Comparison of ENCODE assay signal across 17 cellular contexts in genomic region chr1:241603626-241604337, GRCh38. TPM values are rescaled to one million over a fixed set of nuclear protein-coding genes. Genes with fewer than 3 reads are reported as not detected.
DNase-seq lines count a peak whose midpoint lies in the region; ATAC-seq and TF ChIP-seq lines count a peak whose summit lies in the region.
"Had no signal": no experiment of that assay in that cellular context is flagged by ENCODE, and none has a peak within 500 bp of the region (broad histone marks: within the 10 kb centered on the region; RNA-seq: fewer than 3 reads in every experiment).

No MANE protein-coding gene starts in this region.

- no peak overlapping the region for H3K4me2 ChIP-seq in IMR-90 (ENCODE audit: low read depth, low read length)

- peaks cover 4% of the 10 kb centered on the region for H3K9me1 ChIP-seq in IMR-90 (ENCODE audit: insufficient read depth, low read length)

- H3K9me3 Mint-ChIP-seq in MCF 10A (ENCODE audit: unreplicated experiment), result no peaks in the 10 kb centered on the region

- H3K14ac ChIP-seq in IMR-90 (replicated peaks; ENCODE audit: low read depth, low read length), result no peak overlapping the region; the same call in 1 of the 2 replicates

- no peak for ATAC-seq in IMR-90 (ENCODE audit: low read depth)
- peak; percentile 64 to 67 for ATAC-seq in lower lobe of right lung
- ATAC-seq in GM19395 (IDR thresholded peaks at IDR 0.05; ENCODE audit: unreplicated experiment), result no peak

- H3K36me3 ChIP-seq in IMR-90 (ENCODE audit: control insufficient read depth, insufficient read depth, low read length) (peaks cover 3% of the 10 kb centered on the region; the same call in 1 of the 2 replicates), lower lobe of right lung (no peaks in the 10 kb centered on the region)
- H3K36me3 ChIP-seq: pancreas, uterus had no signal

- H2BK5ac ChIP-seq in IMR-90 (ENCODE audit: low read depth, low read length, poor library complexity, severe bottlenecking), result no peak overlapping the region

- H2AFZ ChIP-seq in IMR-90 (replicated peaks; ENCODE audit: low read length, poor library complexity), result no peak overlapping the region

- no peak overlapping the region for H4K5ac ChIP-seq in IMR-90 (ENCODE audit: low read depth, low read length)

- peaks cover 48% of the 10 kb centered on the region for H3K36me3 Mint-ChIP-seq in MCF 10A (ENCODE audit: insufficient read depth, unreplicated experiment)

- H4K8ac ChIP-seq in IMR-90 (ENCODE audit: low read depth in 2 of 2, low read length in 2 of 2), result no peak overlapping the region

- H3K4ac ChIP-seq in IMR-90 (ENCODE audit: low read depth, low read length), result no peak overlapping the region

- no peak overlapping the region for H3K18ac ChIP-seq in IMR-90 (ENCODE audit: low read depth, low read length)

- H3K27me3 ChIP-seq in IMR-90 (ENCODE audit: control insufficient read depth, insufficient read depth, low read length) (no peaks in the 10 kb centered on the region), lower lobe of right lung (ENCODE audit: low read depth) (no peaks in the 10 kb centered on the region)
- H3K27me3 ChIP-seq: pancreas, uterus had no signal

- no peak overlapping the region for H3K9ac ChIP-seq in IMR-90 (ENCODE audit: low read depth, low read length)

- H3K4me1 Mint-ChIP-seq in MCF 10A (ENCODE audit: insufficient read depth, unreplicated experiment), result peaks cover 69% of the 10 kb centered on the region

- DNase-seq in ACHN (peak; percentile 59), IMR-90 (peak; percentile 69), MCF 10A (ENCODE audit: unreplicated experiment) (peak; percentile 86), lower lobe of right lung (no peak), islet precursor cell (no peak)
- DNase-seq in activated CD8-positive, alpha-beta memory T cell treated with anti-CD3 and anti-CD28 coated beads for 24 hours, result no peak
- DNase-seq in stimulated activated CD4-positive, alpha-beta T cell treated with anti-CD3 and anti-CD28 coated beads, Interleukin-1b, Interleukin-23, amount 100 ng/mL, for 48 hours, result no peak
- DNase-seq: activated CD4-positive, alpha-beta T cell treated with anti-CD3 and anti-CD28 coated beads, Interleukin-2, amount 50 U/mL, for 1 hour; activated effector memory CD4-positive, alpha-beta T cell treated with Interleukin-2 at 50 U/mL for 16 hours; central memory CD4-positive, alpha-beta T cell; DND-41; pancreas; T-helper 2 cell; uterus had no signal

- H3K9me3 ChIP-seq in IMR-90 (ENCODE audit: control insufficient read depth, insufficient read depth, low read length), result no peaks in the 10 kb centered on the region
- H3K9me3 ChIP-seq in lower lobe of right lung, result no peaks in the 10 kb centered on the region
- H3K9me3 ChIP-seq: pancreas, uterus had no signal

- H3K4me1 ChIP-seq in IMR-90 (ENCODE audit: control insufficient read depth, insufficient read depth, low read length) (peaks cover 3% of the 10 kb centered on the region; the same call in 1 of the 2 replicates), lower lobe of right lung (peaks cover 7% of the 10 kb centered on the region)
- H3K4me1 ChIP-seq: pancreas, uterus had no signal

- no peak overlapping the region for H2BK20ac ChIP-seq in IMR-90 (ENCODE audit: low read depth, low read length)

- TF ChIP-seq POLR2A in IMR-90 (IDR thresholded peaks at IDR 0.05; ENCODE audit: low read depth, low read length), result no peak

- H3K4me3 ChIP-seq in IMR-90 (ENCODE audit: insufficient read depth, low read depth, low read length), result no peak overlapping the region
- H3K4me3 ChIP-seq in lower lobe of right lung, result no peak overlapping the region
- H3K4me3 ChIP-seq: pancreas, uterus had no signal

- CTCF ChIA-PET in IMR-90 (lab: Yijun Ruan, JAX), result interaction anchor here (0.7 kb wide), 1 partner anchor 385 kb away, joined by 3 read pairs; no protein-coding TSS in a partner anchor
- CTCF ChIA-PET in MCF 10A (lab: Yijun Ruan, JAX), result interaction anchor here (0.7 to 2.0 kb wide), 6 partner anchors 10 to 1102 kb away, joined by 3 to 10 read pairs (median 6); no protein-coding TSS in a partner anchor

- H3K27ac ChIP-seq in IMR-90 (ENCODE audit: insufficient read depth, low read length) (no peak overlapping the region), lower lobe of right lung (peak overlapping the region; percentile 25)
- H3K27ac ChIP-seq: uterus had no signal

- H2BK15ac ChIP-seq in IMR-90 (ENCODE audit: low read depth, low read length), result no peak overlapping the region

- dilution Hi-C loops in IMR-90 (cut with HindIII; ENCODE audit: low sequenced_read_pairs, unreplicated experiment), result no loop called here

- H2AK9ac ChIP-seq in IMR-90 (replicated peaks; ENCODE audit: low read depth, low read length, poor library complexity), result no peak overlapping the region

- intact Hi-C loops in IMR-90 (cut with micrococcal nuclease) (no loop called here), MCF 10A (cut with micrococcal nuclease) (no loop called here), lower lobe of right lung (cut with DNase I) (no loop called here)

- no peak overlapping the region for H3K56ac ChIP-seq in IMR-90 (ENCODE audit: extremely low read depth, insufficient read depth, low read length)

- no peak overlapping the region for H3K23ac ChIP-seq in IMR-90 (ENCODE audit: low read depth, low read length)

- no peak for TF ChIP-seq RAD21 in IMR-90 (IDR thresholded peaks at IDR 0.05; ENCODE audit: low read length)

- peak overlapping the region; percentile 23 for H3K4me3 Mint-ChIP-seq in MCF 10A (ENCODE audit: unreplicated experiment)
- H3K4me3 Mint-ChIP-seq: B cell had no signal

- no TSS peak for BruUV-seq in IMR-90 (replicated peaks; lab: Mats Ljungman, UMichigan)
- BruUV-seq in MCF 10A (replicated peaks; lab: Mats Ljungman, UMichigan), result TSS peak; percentile 57

- H3K27ac Mint-ChIP-seq in MCF 10A (ENCODE audit: low read depth, unreplicated experiment), result peak overlapping the region; percentile 77
- H3K27ac Mint-ChIP-seq: B cell had no signal

- WGBS in IMR-90 (ENCODE audit: extremely low coverage in 2 of 2, insufficient read length in 1 of 2), 2 experiments, result 90 to 100% methylated on average over 1 of the region's 5 CpGs

- H2AK5ac ChIP-seq in IMR-90 (ENCODE audit: low read depth, low read length), result no peak overlapping the region

- in situ Hi-C loops in ACHN (cut with HindIII; ENCODE audit: low pct_ligation_motif_present, low pct_unique_long_range_greater_than_20kb, low sequenced_read_pairs) (no loop called here), IMR-90 (cut with MboI; ENCODE audit: low sequenced_read_pairs) (loop anchor here (25.0 kb wide), 1 partner anchor 1709 kb away; no protein-coding TSS in a partner anchor)

- H3K27me3 Mint-ChIP-seq in MCF 10A (ENCODE audit: insufficient read depth, unreplicated experiment), result no peaks in the 10 kb centered on the region
- H3K27me3 Mint-ChIP-seq: B cell had no signal

- no peak for TF ChIP-seq CTCF in IMR-90 (conservative IDR thresholded peaks at IDR 0.05; ENCODE audit: low read depth, low read length)
- no peak for TF ChIP-seq CTCF in MCF 10A (IDR thresholded peaks at IDR 0.05; ENCODE audit: unreplicated experiment)
- TF ChIP-seq CTCF in lower lobe of right lung (IDR thresholded peaks at IDR 0.05), result no peak

- H3K79me1 ChIP-seq in IMR-90 (ENCODE audit: low read depth in 1 of 2, low read length in 2 of 2), result 0 out of 4 replicates have a peak, but pooled peaks cover 0 to 3% of the 10 kb centered on the region in 2 experiments

- no peak overlapping the region for H2BK120ac ChIP-seq in IMR-90 (ENCODE audit: low read depth, low read length)

- no peaks in the 10 kb centered on the region for H4K20me1 ChIP-seq in IMR-90 (ENCODE audit: insufficient read depth, low read length)

- POLR2A ChIA-PET in IMR-90 (lab: Charles Lee; ENCODE audit: unreplicated experiment), result no interaction called here
- POLR2A ChIA-PET in MCF 10A (lab: Yijun Ruan, JAX), result interaction anchor here (0.6 to 2.4 kb wide), 5 partner anchors 10 to 85 kb away, joined by 3 to 16 read pairs (median 5); partner anchors contain the start of genes CHML and OPN3

- no peak overlapping the region for H4K91ac ChIP-seq in IMR-90 (ENCODE audit: insufficient read depth, low read depth, low read length)

TF ChIP-seq in IMR-90, 13 proteins besides CTCF, POLR2A, EP300 and RAD21:
- TF ChIP-seq USF2 (IDR thresholded peaks at IDR 0.05; ENCODE audit: low read depth, low read length), result no peak
- TF ChIP-seq CHD1 (IDR thresholded peaks at IDR 0.05; ENCODE audit: low read depth, low read length), result no peak
- 0 out of 2 replicates have a peak, but pooled peaks have one; percentile 12 for TF ChIP-seq FOS (IDR thresholded peaks at IDR 0.05; ENCODE audit: low read depth, low read length)
- no peak for TF ChIP-seq MXI1 (IDR thresholded peaks at IDR 0.05; ENCODE audit: borderline replicate concordance, low read depth, low read length)
- no peak for TF ChIP-seq RCOR1 (IDR thresholded peaks at IDR 0.05; ENCODE audit: insufficient replicate concordance, low read length)

RNA-seq across cellular contexts. Expression of gene CHML, which starts 36.4 kb away (rescaled TPM):
- total RNA-seq in IMR-90 (2012; rRNA removed), result 25.6 and 34.2 TPM in 2 replicates
- 5.3 and 5.6 TPM in 2 replicates for polyA plus RNA-seq in IMR-90 (2012; rRNA removed)
- polyA plus RNA-seq in IMR-90 (2012; cell fraction: cytosol; rRNA removed), result 1.6 and 2.2 TPM in 2 replicates
- 2.4 and 9.2 TPM in 2 replicates for polyA plus RNA-seq in IMR-90 (2012; cell fraction: nucleus; rRNA removed; ENCODE audit: low replicate concordance)
- 33.7 and 33.8 TPM in 2 replicates for total RNA-seq in MCF 10A (2022)
- 14.5 TPM for total RNA-seq in lower lobe of right lung

RNA-seq across cellular contexts. Expression of gene OPN3, which starts 36.4 kb away (rescaled TPM):
- 21.1 and 21.9 TPM in 2 replicates for total RNA-seq in IMR-90 (2012; rRNA removed)
- polyA plus RNA-seq in IMR-90 (2012; rRNA removed), result 11.0 and 16.4 TPM in 2 replicates
- 5.4 and 9.5 TPM in 2 replicates for polyA plus RNA-seq in IMR-90 (2012; cell fraction: cytosol; rRNA removed)
- polyA plus RNA-seq in IMR-90 (2012; cell fraction: nucleus; rRNA removed; ENCODE audit: low replicate concordance), result 3.1 and 11.8 TPM in 2 replicates
- 45.6 and 56.1 TPM in 2 replicates for total RNA-seq in MCF 10A (2022)
- 36.5 TPM for total RNA-seq in lower lobe of right lung

RNA-seq across cellular contexts. Expression of gene WDR64, which starts 48.3 kb away (rescaled TPM):
- total RNA-seq in IMR-90 (2012; rRNA removed) (not detected in 2 replicates), MCF 10A (2022) (not detected in 2 replicates), lower lobe of right lung (not detected)
- polyA plus RNA-seq in IMR-90 (2012; rRNA removed), result not detected in 2 replicates
- polyA plus RNA-seq in IMR-90 (2012; cell fraction: cytosol; rRNA removed), result not detected in 2 replicates
- polyA plus RNA-seq in IMR-90 (2012; cell fraction: nucleus; rRNA removed; ENCODE audit: low replicate concordance), result not detected in 2 replicates
- total RNA-seq: B cell, endothelial cell of umbilical vein, pancreas had no signal
- polyA plus RNA-seq: endothelial cell of umbilical vein, pancreas had no signal

Comparison
In these comparisons a context has a peak if more than half of its experiments do, and no peak if none do; other contexts are left out.
1. DNase-seq: peak in ACHN (single experiment), IMR-90 (single experiment) and MCF 10A (single experiment); none in lower lobe of right lung (single experiment), activated CD8-positive, alpha-beta memory T cell treated with anti-CD3 and anti-CD28 coated beads for 24 hours (single experiment), islet precursor cell (single experiment) and stimulated activated CD4-positive, alpha-beta T cell treated with anti-CD3 and anti-CD28 coated beads, Interleukin-1b, Interleukin-23, amount 100 ng/mL, for 48 hours (single experiment).
2. ATAC-seq: peak in lower lobe of right lung (2 of 2); none in IMR-90 (single experiment) and GM19395 (single experiment).